ENCODE assay signal across 8 cellular contexts in genomic region chr2:52976132-52976949, GRCh38.
DNase-seq lines count a peak whose midpoint lies in the region; ATAC-seq, FAIRE-seq and TF ChIP-seq lines count a peak whose summit lies in the region.

No MANE protein-coding gene starts in this region.

- TF ChIP-seq RAD21 in HepG2 (CRISPR knock-in tag; IDR thresholded peaks at IDR 0.05) = no peak

- no peaks in the 10 kb centered on the region for H3K4me1 ChIP-seq in HepG2 (ENCODE audit: insufficient read depth, low read length)

- TF ChIP-seq EP300 in HepG2 (IDR thresholded peaks at IDR 0.05; ENCODE audit: low read depth in 2 of 2, low read length in 2 of 2) = no peak
- no peak for TF ChIP-seq EP300 in HepG2 (CRISPR knock-in tag; IDR thresholded peaks at IDR 0.05; ENCODE audit: borderline replicate concordance)

- WGBS in HepG2 (ENCODE audit: low lambda C conversion rate) = 13% methylated on average over 2 of the region's 2 CpGs

- H3K4me2 ChIP-seq in HepG2 (ENCODE audit: low read depth, low read length) = no peak overlapping the region

- CTCF ChIA-PET in HepG2 (lab: Yijun Ruan, JAX; ENCODE audit: low intra/inter-chr PET ratio, low total read pairs) = no interaction called here

- peak; percentile 38 for TF ChIP-seq CTCF in GM12864 (IDR thresholded peaks at IDR 0.05; ENCODE audit: low read depth, low read length, missing control alignments)
- peak; percentile 78 for TF ChIP-seq CTCF in WERI-Rb-1 (IDR thresholded peaks at IDR 0.05; ENCODE audit: low read depth, low read length)
- peak; percentile 30 for TF ChIP-seq CTCF in HepG2 (CRISPR knock-in tag; IDR thresholded peaks at IDR 0.05)

- TF ChIP-seq POLR2A in HepG2 (IDR thresholded peaks at IDR 0.05; ENCODE audit: insufficient read depth in 1 of 2, low read depth in 2 of 2, low read length in 2 of 2) = no peak

- H3K27me3 ChIP-seq in WERI-Rb-1 (ENCODE audit: insufficient read depth, low read depth, severe bottlenecking) (no peaks in the 10 kb centered on the region), HepG2 (ENCODE audit: control insufficient read depth in 1 of 2, insufficient read depth in 2 of 2, low read length in 2 of 2) (no peaks in the 10 kb centered on the region)

- peak; percentile 72 for ATAC-seq in HG03354 (IDR thresholded peaks at IDR 0.05; ENCODE audit: poor library complexity, severe bottlenecking, unreplicated experiment)
- peak; percentile 75 for ATAC-seq in HepG2
- ATAC-seq in HG02970 (IDR thresholded peaks at IDR 0.05; ENCODE audit: low FRiP score, unreplicated experiment) = no peak
- ATAC-seq in HG03457 (IDR thresholded peaks at IDR 0.05; ENCODE audit: unreplicated experiment) = no peak

- DNase-seq in GM12864 (ENCODE audit: low read depth) = no peak
- DNase-seq in WERI-Rb-1 = peak; percentile 60
- DNase-seq in HepG2 (ENCODE audit: low spot score) = no peak
- no peak for DNase-seq in AG08396 (ENCODE audit: low spot score)
- DNase-seq in GM19239 (ENCODE audit: insufficient read length, low spot score) = no peak

- FAIRE-seq in HepG2 (lab: Jason Lieb, UNC) = no peak
- no peak for FAIRE-seq in GM19239 (lab: Jason Lieb, UNC)

- H3K4me3 ChIP-seq in GM12864 (ENCODE audit: low read depth, low read length) (no peak overlapping the region), WERI-Rb-1 (ENCODE audit: low read depth, low read length) (no peak overlapping the region), HepG2 (replicated peaks in 1 of 3; ENCODE audit: insufficient read depth in 1 of 3, low read depth in 2 of 3, low read length in 3 of 3) (no peak overlapping the region)

- H2AFZ ChIP-seq in HepG2 (ENCODE audit: low read length) = no peak overlapping the region

- H3K9ac ChIP-seq in HepG2 (ENCODE audit: insufficient read depth, low read depth, low read length) = no peak overlapping the region

- intact Hi-C loops in HepG2 (cut with micrococcal nuclease; ENCODE audit: unreplicated experiment) = no loop called here

- H3K79me2 ChIP-seq in HepG2 (ENCODE audit: insufficient read depth, low read length) = no peaks in the 10 kb centered on the region

- in situ Hi-C loops in HepG2 (cut with HindIII; ENCODE audit: extremely low pct_ligation_motif_present, low pct_unique_long_range_greater_than_20kb) = no loop called here

- BruUV-seq in HepG2 (replicated peaks; lab: Mats Ljungman, UMichigan) = no TSS peak

- H3K27ac ChIP-seq in WERI-Rb-1 = no peak overlapping the region
- no peak overlapping the region for H3K27ac ChIP-seq in HepG2 (ENCODE audit: extremely low read length, insufficient read depth, low read length)

- H3K36me3 ChIP-seq in WERI-Rb-1 = no peaks in the 10 kb centered on the region
- no peaks in the 10 kb centered on the region for H3K36me3 ChIP-seq in HepG2 (replicated peaks in 1 of 2; ENCODE audit: control insufficient read depth in 1 of 2, insufficient read depth in 2 of 2, low read length in 2 of 2)

- POLR2A ChIA-PET in HepG2 (lab: Yijun Ruan, JAX) = no interaction called here

- H4K20me1 ChIP-seq in HepG2 (ENCODE audit: insufficient read depth, low read length) = no peaks in the 10 kb centered on the region

- H3K9me3 ChIP-seq in WERI-Rb-1 (ENCODE audit: severe bottlenecking) (no peaks in the 10 kb centered on the region), HepG2 (ENCODE audit: low read length) (no peaks in the 10 kb centered on the region)

TF ChIP-seq in HepG2, 621 proteins besides CTCF, POLR2A, EP300 and RAD21:
- TF ChIP-seq STAG1 (CRISPR knock-in tag; IDR thresholded peaks at IDR 0.05) (peak; percentile 51), ZNF414 (CRISPR knock-in tag; IDR thresholded peaks at IDR 0.05) (no peak), ZSCAN21 (CRISPR knock-in tag; IDR thresholded peaks at IDR 0.05; ENCODE audit: borderline replicate concordance) (no peak), ZBTB43 (CRISPR knock-in tag; conservative IDR thresholded peaks at IDR 0.05) (no peak)

Comparison
In these comparisons a context has a peak if more than half of its experiments do, and no peak if none do; other contexts are left out.
1. ATAC-seq: peak in HG03354 (single experiment) and HepG2 (single experiment); none in HG02970 (single experiment) and HG03457 (single experiment).
2. Peak in every context shown above with its lines, with median percentiles within 50 percentile points of each other: CTCF ChIP-seq.